ENCODE assay signal across 1 cellular context in the genomic region with DNA sequence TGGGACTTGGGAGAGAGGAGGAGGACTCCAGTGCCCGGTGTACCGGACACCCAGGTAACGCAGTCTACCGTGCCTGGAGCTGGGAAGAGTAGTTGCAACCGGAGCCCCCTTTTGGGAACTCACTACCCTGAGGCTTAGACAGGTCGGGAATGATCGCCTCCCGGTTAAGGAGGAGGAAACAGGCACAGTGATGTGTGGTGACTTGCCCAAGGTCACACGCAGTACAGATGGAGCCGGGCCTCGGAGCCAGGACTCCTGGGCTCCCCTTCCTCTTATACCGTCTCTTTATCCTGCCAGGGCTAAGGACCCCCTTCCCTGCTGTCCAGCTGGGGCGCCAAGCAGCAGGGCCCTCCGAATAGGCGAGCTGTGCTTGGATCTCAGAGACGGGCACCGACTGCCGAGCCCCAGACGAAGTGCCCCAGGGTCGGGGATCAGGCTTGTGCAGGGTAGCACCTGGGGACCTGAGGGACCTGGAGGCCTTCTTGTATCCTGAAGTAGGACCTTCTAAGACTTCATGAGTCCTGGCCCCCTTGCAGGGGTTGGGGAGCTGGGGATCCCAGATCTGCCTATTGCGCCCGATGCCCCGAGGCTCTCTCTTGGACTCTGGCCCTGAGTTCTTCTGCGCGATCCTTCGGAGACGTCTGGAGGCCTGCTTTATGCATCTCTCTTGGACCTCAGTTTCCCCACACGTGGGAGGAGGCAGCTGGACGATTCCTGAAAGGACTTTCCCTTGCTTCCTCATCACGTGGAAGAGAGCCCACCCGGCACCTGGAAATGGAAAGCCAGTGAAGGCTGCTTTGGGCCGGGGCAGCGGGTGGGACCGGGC.
A peak's percentile ranks its signal among the peaks of the same experiment; 100 is the strongest.
TF ChIP-seq lines count a peak whose summit lies in the region.

No MANE protein-coding gene starts in this region.

TF ChIP-seq in HepG2, 621 proteins besides CTCF, POLR2A, EP300 and RAD21:
- TF ChIP-seq HDAC1 (CRISPR knock-in tag; IDR thresholded peaks at IDR 0.05) = no peak
- peak; percentile 2; the same call in 1 of the 2 replicates for TF ChIP-seq ZNF564 (CRISPR knock-in tag; IDR thresholded peaks at IDR 0.05)
- no peak for TF ChIP-seq NCOA5 (CRISPR knock-in tag; IDR thresholded peaks at IDR 0.05)
- TF ChIP-seq ZNF747 (CRISPR knock-in tag; IDR thresholded peaks at IDR 0.05; ENCODE audit: borderline replicate concordance) = no peak
- 0 out of 2 replicates have a peak, but pooled peaks have one; percentile 16 for TF ChIP-seq ZNF543 (CRISPR knock-in tag; IDR thresholded peaks at IDR 0.05)
- no peak for TF ChIP-seq ZFP41 (CRISPR knock-in tag; IDR thresholded peaks at IDR 0.05; ENCODE audit: borderline replicate concordance)
- TF ChIP-seq, protein P1, sequence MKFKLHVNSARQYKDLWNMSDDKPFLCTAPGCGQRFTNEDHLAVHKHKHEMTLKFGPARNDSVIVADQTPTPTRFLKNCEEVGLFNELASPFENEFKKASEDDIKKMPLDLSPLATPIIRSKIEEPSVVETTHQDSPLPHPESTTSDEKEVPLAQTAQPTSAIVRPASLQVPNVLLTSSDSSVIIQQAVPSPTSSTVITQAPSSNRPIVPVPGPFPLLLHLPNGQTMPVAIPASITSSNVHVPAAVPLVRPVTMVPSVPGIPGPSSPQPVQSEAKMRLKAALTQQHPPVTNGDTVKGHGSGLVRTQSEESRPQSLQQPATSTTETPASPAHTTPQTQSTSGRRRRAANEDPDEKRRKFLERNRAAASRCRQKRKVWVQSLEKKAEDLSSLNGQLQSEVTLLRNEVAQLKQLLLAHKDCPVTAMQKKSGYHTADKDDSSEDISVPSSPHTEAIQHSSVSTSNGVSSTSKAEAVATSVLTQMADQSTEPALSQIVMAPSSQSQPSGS (CRISPR knock-in tag; IDR thresholded peaks at IDR 0.05) = no peak
- 0 out of 2 replicates have a peak, but pooled peaks have one; percentile 28 for TF ChIP-seq ZNF333 (CRISPR knock-in tag; IDR thresholded peaks at IDR 0.05; ENCODE audit: borderline replicate concordance)
- TF ChIP-seq ZNF281 (CRISPR knock-in tag; IDR thresholded peaks at IDR 0.05; ENCODE audit: borderline replicate concordance) = no peak
- no peak for TF ChIP-seq CBX1 (IDR thresholded peaks at IDR 0.05; ENCODE audit: low read depth)
- TF ChIP-seq ZFP90 (CRISPR knock-in tag; IDR thresholded peaks at IDR 0.05; ENCODE audit: borderline replicate concordance) = 0 out of 2 replicates have a peak, but pooled peaks have one; percentile 42
- TF ChIP-seq PLSCR1 (CRISPR knock-in tag; IDR thresholded peaks at IDR 0.05; ENCODE audit: borderline replicate concordance) = no peak
- peak; percentile 7 for TF ChIP-seq RBM39 (IDR thresholded peaks at IDR 0.05; ENCODE audit: low read depth, low read length, poor library complexity, severe bottlenecking)
TF ChIP-seq in HepG2: peak in this region for 5.
